ENCODE assay signal across 1 cellular context in the genomic region with DNA sequence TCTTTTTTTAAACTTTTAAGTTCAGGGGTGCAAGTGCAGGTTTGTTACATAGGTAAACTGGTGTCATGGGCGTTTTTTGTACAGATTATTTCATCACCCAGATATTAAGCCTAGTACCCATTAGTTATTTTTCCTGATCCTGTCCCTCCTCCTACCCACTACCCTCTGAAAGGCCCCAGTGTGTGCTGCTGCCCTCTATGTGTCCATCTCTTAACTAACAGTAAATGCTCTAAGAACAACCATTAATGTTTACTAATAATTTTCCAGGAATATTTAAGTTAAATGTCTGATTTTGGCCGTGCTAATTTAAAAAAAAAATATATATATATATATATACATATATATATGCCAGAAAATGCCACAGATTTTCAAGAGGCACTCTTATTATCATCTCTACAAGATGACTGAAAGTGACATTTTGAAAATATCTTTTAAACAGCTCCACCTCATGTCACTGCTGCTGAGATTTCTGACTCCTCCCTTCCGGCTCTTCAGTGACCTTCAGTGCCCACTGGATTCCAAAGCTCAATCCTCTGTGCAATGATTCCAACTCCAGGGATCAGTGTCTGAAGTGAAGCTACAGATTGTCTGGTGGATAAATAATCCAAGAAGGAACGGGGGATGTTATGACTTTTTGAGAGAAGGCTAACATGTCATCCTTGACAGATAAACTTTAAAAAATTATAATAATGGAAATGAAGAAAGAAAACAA.
TF ChIP-seq lines count a peak whose summit lies in the region.

No MANE protein-coding gene starts in this region.

TF ChIP-seq in WTC11, 78 proteins besides CTCF, POLR2A, EP300 and RAD21 (continued from another document):
- TF ChIP-seq, protein P1, sequence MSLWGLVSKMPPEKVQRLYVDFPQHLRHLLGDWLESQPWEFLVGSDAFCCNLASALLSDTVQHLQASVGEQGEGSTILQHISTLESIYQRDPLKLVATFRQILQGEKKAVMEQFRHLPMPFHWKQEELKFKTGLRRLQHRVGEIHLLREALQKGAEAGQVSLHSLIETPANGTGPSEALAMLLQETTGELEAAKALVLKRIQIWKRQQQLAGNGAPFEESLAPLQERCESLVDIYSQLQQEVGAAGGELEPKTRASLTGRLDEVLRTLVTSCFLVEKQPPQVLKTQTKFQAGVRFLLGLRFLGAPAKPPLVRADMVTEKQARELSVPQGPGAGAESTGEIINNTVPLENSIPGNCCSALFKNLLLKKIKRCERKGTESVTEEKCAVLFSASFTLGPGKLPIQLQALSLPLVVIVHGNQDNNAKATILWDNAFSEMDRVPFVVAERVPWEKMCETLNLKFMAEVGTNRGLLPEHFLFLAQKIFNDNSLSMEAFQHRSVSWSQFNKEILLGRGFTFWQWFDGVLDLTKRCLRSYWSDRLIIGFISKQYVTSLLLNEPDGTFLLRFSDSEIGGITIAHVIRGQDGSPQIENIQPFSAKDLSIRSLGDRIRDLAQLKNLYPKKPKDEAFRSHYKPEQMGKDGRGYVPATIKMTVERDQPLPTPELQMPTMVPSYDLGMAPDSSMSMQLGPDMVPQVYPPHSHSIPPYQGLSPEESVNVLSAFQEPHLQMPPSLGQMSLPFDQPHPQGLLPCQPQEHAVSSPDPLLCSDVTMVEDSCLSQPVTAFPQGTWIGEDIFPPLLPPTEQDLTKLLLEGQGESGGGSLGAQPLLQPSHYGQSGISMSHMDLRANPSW (CRISPR knock-in tag; conservative IDR thresholded peaks at IDR 0.05; ENCODE audit: low read depth) = no peak
- TF ChIP-seq, protein P2, sequence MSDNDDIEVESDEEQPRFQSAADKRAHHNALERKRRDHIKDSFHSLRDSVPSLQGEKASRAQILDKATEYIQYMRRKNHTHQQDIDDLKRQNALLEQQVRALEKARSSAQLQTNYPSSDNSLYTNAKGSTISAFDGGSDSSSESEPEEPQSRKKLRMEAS (CRISPR knock-in tag; IDR thresholded peaks at IDR 0.05) = no peak
- TF ChIP-seq, protein P3, sequence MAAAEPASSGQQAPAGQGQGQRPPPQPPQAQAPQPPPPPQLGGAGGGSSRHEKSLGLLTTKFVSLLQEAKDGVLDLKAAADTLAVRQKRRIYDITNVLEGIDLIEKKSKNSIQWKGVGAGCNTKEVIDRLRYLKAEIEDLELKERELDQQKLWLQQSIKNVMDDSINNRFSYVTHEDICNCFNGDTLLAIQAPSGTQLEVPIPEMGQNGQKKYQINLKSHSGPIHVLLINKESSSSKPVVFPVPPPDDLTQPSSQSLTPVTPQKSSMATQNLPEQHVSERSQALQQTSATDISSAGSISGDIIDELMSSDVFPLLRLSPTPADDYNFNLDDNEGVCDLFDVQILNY (CRISPR knock-in tag; IDR thresholded peaks at IDR 0.05) = no peak
- TF ChIP-seq OVOL2 (CRISPR knock-in tag; IDR thresholded peaks at IDR 0.05; ENCODE audit: borderline replicate concordance) (no peak), CBFB (CRISPR knock-in tag; IDR thresholded peaks at IDR 0.05; ENCODE audit: low read depth) (no peak)
- TF ChIP-seq, protein P4, sequence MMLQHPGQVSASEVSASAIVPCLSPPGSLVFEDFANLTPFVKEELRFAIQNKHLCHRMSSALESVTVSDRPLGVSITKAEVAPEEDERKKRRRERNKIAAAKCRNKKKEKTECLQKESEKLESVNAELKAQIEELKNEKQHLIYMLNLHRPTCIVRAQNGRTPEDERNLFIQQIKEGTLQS (CRISPR knock-in tag; conservative IDR thresholded peaks at IDR 0.05) = no peak
- TF ChIP-seq, protein P5, sequence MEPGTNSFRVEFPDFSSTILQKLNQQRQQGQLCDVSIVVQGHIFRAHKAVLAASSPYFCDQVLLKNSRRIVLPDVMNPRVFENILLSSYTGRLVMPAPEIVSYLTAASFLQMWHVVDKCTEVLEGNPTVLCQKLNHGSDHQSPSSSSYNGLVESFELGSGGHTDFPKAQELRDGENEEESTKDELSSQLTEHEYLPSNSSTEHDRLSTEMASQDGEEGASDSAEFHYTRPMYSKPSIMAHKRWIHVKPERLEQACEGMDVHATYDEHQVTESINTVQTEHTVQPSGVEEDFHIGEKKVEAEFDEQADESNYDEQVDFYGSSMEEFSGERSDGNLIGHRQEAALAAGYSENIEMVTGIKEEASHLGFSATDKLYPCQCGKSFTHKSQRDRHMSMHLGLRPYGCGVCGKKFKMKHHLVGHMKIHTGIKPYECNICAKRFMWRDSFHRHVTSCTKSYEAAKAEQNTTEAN (CRISPR knock-in tag; IDR thresholded peaks at IDR 0.05) = no peak
